9 cellular contexts compared by ENCODE assay signal in genomic region chr9:34010979-34011378, GRCh38. TPM values are rescaled to one million over a fixed set of nuclear protein-coding genes. Genes with fewer than 3 reads are reported as not detected.
DNase-seq lines count a peak whose midpoint lies in the region; ATAC-seq, FAIRE-seq and TF ChIP-seq lines count a peak whose summit lies in the region.
"Had no signal": no experiment of that assay in that cellular context is flagged by ENCODE, and none has a peak within 500 bp of the region (broad histone marks: within the 10 kb centered on the region; RNA-seq: fewer than 3 reads in every experiment).

No MANE protein-coding gene starts in this region.

- no peak overlapping the region for H3K4me3 Mint-ChIP-seq in CD8-positive, alpha-beta T cell
- H3K4me3 Mint-ChIP-seq in activated CD4-positive, alpha-beta T cell treated with anti-CD3 and anti-CD28 coated beads for 36 hours, result no peak overlapping the region

- H3K27ac ChIP-seq in CD8-positive, alpha-beta T cell (ENCODE audit: low read depth, low read length), result no peak overlapping the region
- no peak overlapping the region for H3K27ac ChIP-seq in VCaP
- H3K27ac ChIP-seq in lower lobe of right lung, result no peak overlapping the region
- H3K27ac ChIP-seq in kidney (ENCODE audit: low read depth in 2 of 2, low read length in 2 of 2), result no peak overlapping the region

- H3K9ac ChIP-seq in kidney (ENCODE audit: low read length in 2 of 2), result no peak overlapping the region

- DNase-seq in CD8-positive, alpha-beta T cell, result peak in 1 of 7 experiments; percentile 17
- DNase-seq in HCEC 1CT, result peak; percentile 12
- DNase-seq in lower lobe of right lung, result no peak
- DNase-seq in NK-92 treated with Interleukin-12 subunit alpha and Interleukin-12 subunit beta, amount 100 ng/mL, for 24 hours (lab: John Stamatoyannopoulos, UW), result no peak
- no peak for DNase-seq in activated CD4-positive, alpha-beta T cell treated with anti-CD3 and anti-CD28 coated beads for 36 hours
- no peak for DNase-seq in kidney
- DNase-seq: NCI-H774 had no signal

- ATAC-seq in CD8-positive, alpha-beta T cell, result peak; percentile 42
- ATAC-seq in lower lobe of right lung (no peak), GM21360 (IDR thresholded peaks at IDR 0.05; ENCODE audit: unreplicated experiment) (no peak)
- no peak for ATAC-seq in activated CD4-positive, alpha-beta T cell treated with anti-CD3 and anti-CD28 coated beads for 36 hours

- H3K27ac Mint-ChIP-seq in CD8-positive, alpha-beta T cell, result no peak overlapping the region
- H3K27ac Mint-ChIP-seq in activated CD4-positive, alpha-beta T cell treated with anti-CD3 and anti-CD28 coated beads for 36 hours, result no peak overlapping the region

- TF ChIP-seq CTCF in CD8-positive, alpha-beta T cell (IDR thresholded peaks at IDR 0.05), result peak; percentile 64
- TF ChIP-seq CTCF in VCaP (conservative IDR thresholded peaks at IDR 0.05), result peak; percentile 54
- TF ChIP-seq CTCF in lower lobe of right lung (IDR thresholded peaks at IDR 0.05), result peak; percentile 28
- no peak for TF ChIP-seq CTCF in kidney (IDR thresholded peaks at IDR 0.05; ENCODE audit: borderline replicate concordance, extremely low read depth, insufficient read depth)

- no peaks in the 10 kb centered on the region for H3K9me3 Mint-ChIP-seq in CD8-positive, alpha-beta T cell
- H3K9me3 Mint-ChIP-seq in activated CD4-positive, alpha-beta T cell treated with anti-CD3 and anti-CD28 coated beads for 36 hours (ENCODE audit: low read depth), result no peaks in the 10 kb centered on the region

- peaks cover 48% of the 10 kb centered on the region for H3K36me3 Mint-ChIP-seq in CD8-positive, alpha-beta T cell
- peaks cover 25% of the 10 kb centered on the region for H3K36me3 Mint-ChIP-seq in activated CD4-positive, alpha-beta T cell treated with anti-CD3 and anti-CD28 coated beads for 36 hours (ENCODE audit: low read depth)

- CTCF ChIA-PET in CD8-positive, alpha-beta T cell (lab: Charles Lee), result interaction anchor here (0.7 to 2.0 kb wide), 9 partner anchors 10 to 245 kb away, joined by 3 to 8 read pairs (median 3); no protein-coding TSS in a partner anchor
- CTCF ChIA-PET in activated CD4-positive, alpha-beta T cell treated with anti-CD3 and anti-CD28 coated beads for 36 hours (lab: Charles Lee), result interaction anchor here (0.6 to 0.9 kb wide), 2 partner anchors 62 to 218 kb away, joined by 4 to 5 read pairs; no protein-coding TSS in a partner anchor

- H3K4me1 ChIP-seq in CD8-positive, alpha-beta T cell (ENCODE audit: insufficient read depth, low read length), result no peaks in the 10 kb centered on the region
- no peaks in the 10 kb centered on the region for H3K4me1 ChIP-seq in lower lobe of right lung
- no peaks in the 10 kb centered on the region for H3K4me1 ChIP-seq in kidney (ENCODE audit: control insufficient read depth in 1 of 2, insufficient read depth in 1 of 2, low read depth in 1 of 2, low read length in 2 of 2)

- intact Hi-C loops in CD8-positive, alpha-beta T cell (cut with DNase I, micrococcal nuclease), result loop anchor here (1.0 to 5.0 kb wide), 7 partner anchors 36 to 491 kb away; partner anchors contain the start of gene UBAP2 (in 1 of the 2)
- intact Hi-C loops in lower lobe of right lung (cut with DNase I), result no loop called here
- intact Hi-C loops in activated CD4-positive, alpha-beta T cell treated with anti-CD3 and anti-CD28 coated beads for 36 hours (cut with DNase I, micrococcal nuclease), result loop anchor here (2.0 to 10.0 kb wide), 2 partner anchors 64 kb away; no protein-coding TSS in a partner anchor
- intact Hi-C loops in kidney (cut with DNase I), result no loop called here

- H3K4me1 Mint-ChIP-seq in CD8-positive, alpha-beta T cell (ENCODE audit: low read depth), result no peaks in the 10 kb centered on the region
- no peaks in the 10 kb centered on the region for H3K4me1 Mint-ChIP-seq in activated CD4-positive, alpha-beta T cell treated with anti-CD3 and anti-CD28 coated beads for 36 hours

- H3K36me3 ChIP-seq in CD8-positive, alpha-beta T cell (ENCODE audit: insufficient read depth, low read length), result no peaks in the 10 kb centered on the region
- peaks cover 52% of the 10 kb centered on the region for H3K36me3 ChIP-seq in lower lobe of right lung
- H3K36me3 ChIP-seq in kidney (ENCODE audit: control insufficient read depth in 1 of 2, insufficient read depth in 2 of 2, low read length in 2 of 2), result peaks cover 0 to 6% of the 10 kb centered on the region in 2 donors

- no peaks in the 10 kb centered on the region for H3K27me3 Mint-ChIP-seq in CD8-positive, alpha-beta T cell (ENCODE audit: low read depth)
- H3K27me3 Mint-ChIP-seq in activated CD4-positive, alpha-beta T cell treated with anti-CD3 and anti-CD28 coated beads for 36 hours, result no peaks in the 10 kb centered on the region

- POLR2A ChIA-PET in CD8-positive, alpha-beta T cell (lab: Charles Lee), result interaction anchor here (0.7 kb wide), 1 partner anchor 25 kb away, joined by 3 read pairs; no protein-coding TSS in a partner anchor
- POLR2A ChIA-PET in activated CD4-positive, alpha-beta T cell treated with anti-CD3 and anti-CD28 coated beads for 36 hours (lab: Charles Lee), result no interaction called here

- H3K4me3 ChIP-seq in CD8-positive, alpha-beta T cell (ENCODE audit: low read depth, low read length), result no peak overlapping the region
- H3K4me3 ChIP-seq in lower lobe of right lung (no peak overlapping the region), kidney (ENCODE audit: low read length in 2 of 2) (no peak overlapping the region)

- H3K27me3 ChIP-seq in CD8-positive, alpha-beta T cell (ENCODE audit: insufficient read depth, low read length), result no peaks in the 10 kb centered on the region
- no peaks in the 10 kb centered on the region for H3K27me3 ChIP-seq in lower lobe of right lung (ENCODE audit: low read depth)

- FAIRE-seq in kidney (lab: Jason Lieb, UNC), result no peak

- no peaks in the 10 kb centered on the region for H3K9me3 ChIP-seq in CD8-positive, alpha-beta T cell (ENCODE audit: low read length)
- H3K9me3 ChIP-seq in lower lobe of right lung (no peaks in the 10 kb centered on the region), kidney (ENCODE audit: control insufficient read depth in 1 of 2, low read length in 2 of 2) (no peaks in the 10 kb centered on the region)

RNA-seq across cellular contexts. Expression of gene UBAP2, which starts 37.7 kb away (rescaled TPM):
- total RNA-seq in CD8-positive, alpha-beta T cell, result 10 to 100 TPM; 27.6 to 27.7 TPM
- 33.3 TPM for total RNA-seq in lower lobe of right lung
- 10 to 100 TPM; 42.7 to 50.8 TPM for total RNA-seq in activated CD4-positive, alpha-beta T cell treated with anti-CD3 and anti-CD28 coated beads for 36 hours
- total RNA-seq in kidney, result 33.1 TPM
- 11.0 TPM for polyA plus RNA-seq in kidney (ENCODE audit: insufficient read depth, low read depth, low replicate concordance)

Comparison
In these comparisons a context has a peak if more than half of its experiments do, and no peak if none do; other contexts are left out.
1. intact Hi-C loops: an anchor here in CD8-positive, alpha-beta T cell (1.0 to 5.0 kb wide) and activated CD4-positive, alpha-beta T cell treated with anti-CD3 and anti-CD28 coated beads for 36 hours (2.0 to 10.0 kb wide); none called in lower lobe of right lung and kidney.